8 cellular contexts compared by ENCODE assay signal in genomic region chr19:58380736-58381459, GRCh38. TPM values are rescaled to one million over a fixed set of nuclear protein-coding genes. Genes with fewer than 3 reads are reported as not detected.
DNase-seq lines count a peak whose midpoint lies in the region; ATAC-seq and TF ChIP-seq lines count a peak whose summit lies in the region.

ZNF837 (minus strand) TSS chr19:58381030; CDS start chr19:58369332, 11,698 bp downstream.

- ATAC-seq in GM19372 (IDR thresholded peaks at IDR 0.05; ENCODE audit: low read depth, unreplicated experiment), result peak; percentile 86
- ATAC-seq in HG03521 (IDR thresholded peaks at IDR 0.05; ENCODE audit: unreplicated experiment), result peak; percentile 75
- ATAC-seq in left colon, result peak; percentile 90

- intact Hi-C loops in left colon (cut with DNase I, micrococcal nuclease), result no loop called here

- DNase-seq in NCI-H69 (lab: John Stamatoyannopoulos, UW), result peak; percentile 100
- DNase-seq in activated CD4-positive, alpha-beta T cell treated with anti-CD3 and anti-CD28 coated beads, Interleukin-2, amount 50 U/mL, for 1 hour, result peak; percentile 96
- DNase-seq in cortex of kidney (lab: John Stamatoyannopoulos, UW), result peak; percentile 76
- peak; percentile 98 to 100 for DNase-seq in left colon
- peak; percentile 92 for DNase-seq in stimulated activated CD4-positive, alpha-beta T cell treated with anti-CD3 and anti-CD28 coated beads, Interleukin-1b, Interleukin-23, amount 100 ng/mL, for 4 hours (ENCODE audit: low read depth in 2 of 2)

- no peak for TF ChIP-seq CTCF in C4-2B (conservative IDR thresholded peaks at IDR 0.05)

- H3K27ac ChIP-seq in C4-2B, result peak within 1 kb of the TSS; percentile 86

RNA-seq across cellular contexts. Expression of gene ZNF837, which starts in this region (rescaled TPM):
- 1 to 10 TPM; 2.4 to 2.5 TPM for total RNA-seq in left colon

Comparison
In these comparisons a context has a peak if more than half of its experiments do, and no peak if none do; other contexts are left out.
1. Peak in every context shown above with its lines: DNase-seq, ATAC-seq and H3K27ac ChIP-seq.